ENCODE assay signal across 16 cellular contexts in genomic region chr12:106739815-106740552, GRCh38. TPM values are rescaled to one million over a fixed set of nuclear protein-coding genes. Genes with fewer than 3 reads are reported as not detected.
DNase-seq lines count a peak whose midpoint lies in the region; ATAC-seq, FAIRE-seq and TF ChIP-seq lines count a peak whose summit lies in the region.
"Had no signal": no experiment of that assay in that cellular context is flagged by ENCODE, and none has a peak within 500 bp of the region (broad histone marks: within the 10 kb centered on the region; RNA-seq: fewer than 3 reads in every experiment).

No MANE protein-coding gene starts in this region.

- no peaks in the 10 kb centered on the region for H3K27me3 ChIP-seq in mucosa of rectum (ENCODE audit: control insufficient read depth in 2 of 2, insufficient read depth in 2 of 2, low read length in 2 of 2)
- H3K27me3 ChIP-seq: testis had no signal

- no peaks in the 10 kb centered on the region for H3K36me3 ChIP-seq in mucosa of rectum (ENCODE audit: control insufficient read depth in 2 of 2, insufficient read depth in 2 of 2, low read length in 2 of 2)

- peak overlapping the region in 1 of 2 donors; percentile 14 for H3K27ac ChIP-seq in mucosa of rectum (ENCODE audit: low read depth in 2 of 2, low read length in 2 of 2)
- H3K27ac ChIP-seq: psoas muscle, testis, VCaP had no signal

- peaks cover 0 to 11% of the 10 kb centered on the region in 2 donors for H3K4me1 ChIP-seq in mucosa of rectum (ENCODE audit: control insufficient read depth in 2 of 2, insufficient read depth in 2 of 2, low read length in 2 of 2)
- H3K4me1 ChIP-seq: psoas muscle, testis had no signal

- no peak for ATAC-seq in GM19395 (IDR thresholded peaks at IDR 0.05; ENCODE audit: unreplicated experiment)

- H3K9me3 ChIP-seq in mucosa of rectum (ENCODE audit: control insufficient read depth in 2 of 2, low read length in 2 of 2) = no peaks in the 10 kb centered on the region
- H3K9me3 ChIP-seq: psoas muscle, testis had no signal

- peak; percentile 77 for FAIRE-seq in RCC 7860 (lab: Jason Lieb, UNC)
- FAIRE-seq: keratinocyte had no signal

- H3K4me3 ChIP-seq in fibroblast of villous mesenchyme (ENCODE audit: low read depth, low read length) (no peak overlapping the region), mucosa of rectum (ENCODE audit: low read length in 2 of 2) (peak overlapping the region; percentile 0 to 36)
- H3K4me3 ChIP-seq: psoas muscle, testis had no signal

- H3K9ac ChIP-seq in mucosa of rectum (ENCODE audit: low read depth in 1 of 2, low read length in 2 of 2) = no peak overlapping the region

- no peak for TF ChIP-seq CTCF in fibroblast of villous mesenchyme (IDR thresholded peaks at IDR 0.05; ENCODE audit: insufficient read depth, low read depth, low read length)

- DNase-seq in Daoy (ENCODE audit: low read depth) (peak; percentile 51), RCC 7860 (ENCODE audit: low spot score) (peak; percentile 65), fibroblast of villous mesenchyme (ENCODE audit: low read depth) (peak; percentile 61), amygdala (lab: John Stamatoyannopoulos, UW) (no peak)
- DNase-seq in central memory CD4-positive, alpha-beta T cell = no peak
- DNase-seq in stimulated activated naive CD4-positive, alpha-beta T cell (lab: John Stamatoyannopoulos, UW) = no peak
- DNase-seq: activated naive CD4-positive, alpha-beta T cell treated with anti-CD3 and anti-CD28 coated beads for 36 hours; DMS79; effector CD8-positive, alpha-beta T cell; naive B cell; psoas muscle; testis had no signal

RNA-seq across cellular contexts. Expression of gene RIC8B, which starts 34.5 kb away (rescaled TPM):
- 15.5 and 21.9 TPM in 2 replicates for total RNA-seq in Daoy (2014; rRNA removed; shearing (Covaris generic))
- total RNA-seq in fibroblast of villous mesenchyme = 12.6 and 15.1 TPM in 2 replicates

Comparison
In these comparisons a context has a peak if more than half of its experiments do, and no peak if none do; other contexts are left out.
1. DNase-seq: peak in Daoy (single experiment), RCC 7860 (single experiment) and fibroblast of villous mesenchyme (single experiment); none in central memory CD4-positive, alpha-beta T cell (single experiment), amygdala (0 of 56) and stimulated activated naive CD4-positive, alpha-beta T cell (0 of 6).